ENCODE assay signal across 12 cellular contexts in genomic region chr11:2302844-2303626, GRCh38. TPM values are rescaled to one million over a fixed set of nuclear protein-coding genes. Genes with fewer than 3 reads are reported as not detected.
A peak's percentile ranks its signal among the peaks of the same experiment; 100 is the strongest.
DNase-seq lines count a peak whose midpoint lies in the region; ATAC-seq and TF ChIP-seq lines count a peak whose summit lies in the region.
"Had no signal": no experiment of that assay in that cellular context is flagged by ENCODE, and none has a peak within 500 bp of the region (broad histone marks: within the 10 kb centered on the region; RNA-seq: fewer than 3 reads in every experiment).

No MANE protein-coding gene starts in this region.

- H2AFZ ChIP-seq in hepatocyte = no peak overlapping the region

- peak; percentile 12 for DNase-seq in D341Med (ENCODE audit: low spot score)
- DNase-seq in activated B cell treated with CpG ODN at 0.5 μM for 24 hours = no peak
- DNase-seq in hepatocyte (ENCODE audit: low spot score) = peak; percentile 19
- DNase-seq in sigmoid colon = peak; percentile 76
- no peak for DNase-seq in NCI-H748 (lab: John Stamatoyannopoulos, UW; ENCODE audit: unreplicated experiment)
- no peak for DNase-seq in OCI-M2 (lab: John Stamatoyannopoulos, UW; ENCODE audit: unreplicated experiment)
- DNase-seq: NCI-H774 had no signal

- ATAC-seq in activated B cell treated with CpG ODN at 0.5 μM for 24 hours (ENCODE audit: low read depth) (no peak), HG03196 (IDR thresholded peaks at IDR 0.05; ENCODE audit: unreplicated experiment) (no peak), HG03460 (IDR thresholded peaks at IDR 0.05; ENCODE audit: unreplicated experiment) (no peak)

- H3K4me3 ChIP-seq in hepatocyte = no peak overlapping the region
- peak overlapping the region in 3 of 4 donors; percentile 3 to 24 (median 24) for H3K4me3 ChIP-seq in sigmoid colon

- TF ChIP-seq EP300 in sigmoid colon (IDR thresholded peaks at IDR 0.05) = no peak

- WGBS in hepatocyte (ENCODE audit: low lambda C conversion rate, missing lambda C conversion rate) = 86% methylated on average over 19 of the region's 19 CpGs
- WGBS in sigmoid colon, 2 donors = 55 to 70% methylated on average over 19 of the region's 19 CpGs

- H3K4me1 Mint-ChIP-seq in activated B cell treated with CpG ODN at 0.5 μM for 24 hours = peaks cover 78% of the 10 kb centered on the region

- H3K36me3 ChIP-seq in hepatocyte (replicated peaks; ENCODE audit: insufficient read depth, low read depth) (no peaks in the 10 kb centered on the region), sigmoid colon (no peaks in the 10 kb centered on the region)

- no peaks in the 10 kb centered on the region for H3K9me2 ChIP-seq in hepatocyte (replicated peaks; ENCODE audit: insufficient read depth)

- TF ChIP-seq CTCF in activated B cell treated with CpG ODN at 0.5 μM for 24 hours (IDR thresholded peaks at IDR 0.05) = no peak
- no peak for TF ChIP-seq CTCF in hepatocyte (IDR thresholded peaks at IDR 0.05; ENCODE audit: poor library complexity)
- TF ChIP-seq CTCF in sigmoid colon (IDR thresholded peaks at IDR 0.05) = no peak

- H4K20me1 ChIP-seq in hepatocyte (ENCODE audit: insufficient read depth, poor library complexity, severe bottlenecking) = no peaks in the 10 kb centered on the region

- H3K4me2 ChIP-seq in hepatocyte = peak overlapping the region; percentile 70

- H3K9me3 ChIP-seq in hepatocyte (ENCODE audit: low read depth) (no peaks in the 10 kb centered on the region), sigmoid colon (no peaks in the 10 kb centered on the region)

- H3K27ac Mint-ChIP-seq in activated B cell treated with CpG ODN at 0.5 μM for 24 hours = peak overlapping the region; percentile 89

- POLR2A ChIA-PET in activated B cell treated with CpG ODN at 0.5 μM for 24 hours (lab: Charles Lee) = interaction anchor here (1.5 to 2.9 kb wide), 7 partner anchors 33 to 117 kb away, joined by 3 to 21 read pairs (median 7); partner anchors contain the start of genes ASCL2, CD81 and TSSC4

- intact Hi-C loops in activated B cell treated with CpG ODN at 0.5 μM for 24 hours (cut with micrococcal nuclease) = loop anchor here (5.0 kb wide), 1 partner anchor 599 kb away; a partner anchor contains a TSS
- intact Hi-C loops in sigmoid colon (cut with DNase I) = loop anchor here (2.0 to 10.0 kb wide), 3 partner anchors 106 to 438 kb away; no protein-coding TSS in a partner anchor

- H3K4me1 ChIP-seq in hepatocyte (ENCODE audit: insufficient read depth) (peaks cover 62% of the 10 kb centered on the region), sigmoid colon (peaks cover 0 to 61% (median 51%) of the 10 kb centered on the region in 4 donors)

- H3K4me3 Mint-ChIP-seq in activated B cell treated with CpG ODN at 0.5 μM for 24 hours = peak overlapping the region; percentile 70
- H3K4me3 Mint-ChIP-seq: brain had no signal

- no peak for TF ChIP-seq POLR2A in sigmoid colon (IDR thresholded peaks at IDR 0.05)

- H3K79me2 ChIP-seq in hepatocyte = no peaks in the 10 kb centered on the region

- peaks cover under 1% of the 10 kb centered on the region for H3K36me3 Mint-ChIP-seq in activated B cell treated with CpG ODN at 0.5 μM for 24 hours (ENCODE audit: low read depth)
- H3K36me3 Mint-ChIP-seq: brain had no signal

- no peaks in the 10 kb centered on the region for H3K27me3 ChIP-seq in hepatocyte
- H3K27me3 ChIP-seq in sigmoid colon = no peaks in the 10 kb centered on the region

- H3K9me3 Mint-ChIP-seq in activated B cell treated with CpG ODN at 0.5 μM for 24 hours = no peaks in the 10 kb centered on the region
- H3K9me3 Mint-ChIP-seq: brain had no signal

- CTCF ChIA-PET in activated B cell treated with CpG ODN at 0.5 μM for 24 hours (lab: Charles Lee) = interaction anchor here (2.2 to 11.2 kb wide), 2 partner anchors 110 to 117 kb away, joined by 9 to 321 read pairs; no protein-coding TSS in a partner anchor

- H3K27ac ChIP-seq in hepatocyte = peak overlapping the region; percentile 99
- peak overlapping the region in 3 of 4 donors; percentile 91 to 94 (median 94) for H3K27ac ChIP-seq in sigmoid colon

- no peaks in the 10 kb centered on the region for H3K27me3 Mint-ChIP-seq in activated B cell treated with CpG ODN at 0.5 μM for 24 hours

RNA-seq across cellular contexts. Expression of gene TSPAN32, which starts 1.2 kb away (rescaled TPM):
- total RNA-seq in activated B cell treated with CpG ODN at 0.5 μM for 24 hours (6.8 and 7.3 TPM in 2 replicates), hepatocyte (1.5 and 5.0 TPM in 2 replicates), sigmoid colon (1 to 10 TPM in 2 of 4 donors, under 1 TPM in 2; 0.81 to 5.3 (median 0.95) TPM)
- polyA plus RNA-seq in hepatocyte (4.8 and 7.0 TPM in 2 replicates), sigmoid colon (1 to 10 TPM in 1 of 3 donors, not detected in 2; 4.6 TPM)
- total RNA-seq: Daoy, glomerular endothelial cell had no signal

RNA-seq across cellular contexts. Expression of gene C11orf21, which starts 1.3 kb away (rescaled TPM):
- 5.2 and 8.8 TPM in 2 replicates for total RNA-seq in activated B cell treated with CpG ODN at 0.5 μM for 24 hours
- total RNA-seq in hepatocyte = 0.17 TPM in 1 of 2 replicates, not detected in the other
- 0.43 and 0.68 TPM in 2 replicates for polyA plus RNA-seq in hepatocyte
- under 1 TPM in 2 of 4 donors, not detected in 2; 0.68 to 0.71 TPM for total RNA-seq in sigmoid colon
- polyA plus RNA-seq in sigmoid colon = 1 to 10 TPM in 1 of 3 donors, not detected in 2; 6.2 TPM
- total RNA-seq: glomerular endothelial cell had no signal

RNA-seq across cellular contexts. Expression of gene ASCL2, which starts 32.6 kb away (rescaled TPM):
- total RNA-seq in activated B cell treated with CpG ODN at 0.5 μM for 24 hours (1.3 and 1.4 TPM in 2 replicates), hepatocyte (3.3 and 5.6 TPM in 2 replicates), sigmoid colon (under 1 TPM in 2 of 4 donors, not detected in 2; 0.28 to 0.33 TPM)
- polyA plus RNA-seq in hepatocyte (5.8 and 7.9 TPM in 2 replicates), sigmoid colon (1 to 10 TPM; 1.2 to 4.8 (median 1.4) TPM)
- total RNA-seq: Daoy, glomerular endothelial cell had no signal

Comparison
In these comparisons a context has a peak if more than half of its experiments do, and no peak if none do; other contexts are left out.
1. DNase-seq: peak in D341Med (single experiment), hepatocyte (single experiment) and sigmoid colon (single experiment); none in activated B cell treated with CpG ODN at 0.5 μM for 24 hours (single experiment), NCI-H748 (single experiment) and OCI-M2 (single experiment).